ENCODE assay signal across 17 cellular contexts in genomic region chr2:32424739-32425138, GRCh38.
"Had no signal": no experiment of that assay in that cellular context is flagged by ENCODE, and none has a peak within 500 bp of the region (broad histone marks: within the 10 kb centered on the region; RNA-seq: fewer than 3 reads in every experiment).

No MANE protein-coding gene starts in this region.

- H3K4me3 Mint-ChIP-seq: activated naive CD8-positive, alpha-beta T cell treated with anti-CD3 and anti-CD28 coated beads, Interleukin-2, amount 10 ng/mL, durations not matched to agents 7 days and 5 days; neural progenitor cell had no signal

- H3K27ac Mint-ChIP-seq: activated naive CD8-positive, alpha-beta T cell treated with anti-CD3 and anti-CD28 coated beads, Interleukin-2, amount 10 ng/mL, durations not matched to agents 7 days and 5 days; neural progenitor cell had no signal

- ATAC-seq: esophagus mucosa, left colon, lower lobe of right lung, right lobe of liver, upper lobe of right lung had no signal

- H3K4me3 ChIP-seq: lower lobe of right lung, neural progenitor cell, right lobe of liver, upper lobe of right lung had no signal

- H3K9me3 Mint-ChIP-seq: neural progenitor cell had no signal

- H3K27me3 Mint-ChIP-seq: activated naive CD8-positive, alpha-beta T cell treated with anti-CD3 and anti-CD28 coated beads, Interleukin-2, amount 10 ng/mL, durations not matched to agents 7 days and 5 days had no signal

- DNase-seq: activated CD4-positive, alpha-beta T cell treated with anti-CD3 and anti-CD28 coated beads for 1 hour; activated CD8-positive, alpha-beta memory T cell treated with anti-CD3 and anti-CD28 coated beads for 24 hours; activated CD8-positive, alpha-beta memory T cell treated with anti-CD3 and anti-CD28 coated beads, Interleukin-2, amount 50 U/mL, for 48 hours; activated naive CD8-positive, alpha-beta T cell treated with anti-CD3 and anti-CD28 coated beads, Interleukin-2, amount 10 ng/mL, durations not matched to agents 7 days and 5 days; cortex of kidney; left colon; lower lobe of right lung; psoas muscle; right lobe of liver; small intestine; stimulated activated CD4-positive, alpha-beta T cell treated with anti-CD3 and anti-CD28 coated beads, Interleukin-15, amount 100 ng/mL, for 24 hours; stimulated activated CD4-positive, alpha-beta T cell treated with anti-CD3 and anti-CD28 coated beads, Interleukin-2, amount 100 ng/mL, for 48 hours; T-helper 2 cell; upper lobe of right lung; WERI-Rb-1 had no signal
